In the genomic region with DNA sequence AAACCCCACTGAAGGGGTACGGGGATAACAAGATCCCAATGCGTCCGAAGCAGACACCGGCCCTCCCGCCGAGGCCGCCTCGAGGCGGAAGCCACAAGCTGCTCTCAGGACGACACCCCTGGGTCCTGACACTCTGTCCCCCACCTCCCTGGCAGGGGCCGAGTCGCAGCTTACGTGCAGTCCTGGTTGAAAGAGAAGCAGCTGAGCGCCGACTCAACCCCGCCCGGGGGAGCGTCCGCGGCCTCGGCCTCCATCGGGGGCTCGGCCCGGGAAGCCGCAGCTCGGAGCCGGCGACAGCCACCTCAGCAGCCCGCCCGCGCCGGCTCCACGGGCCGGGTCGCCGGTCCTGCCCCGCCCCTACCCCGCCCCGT, we compare ENCODE assay signal across 8 cellular contexts. TPM values are rescaled to one million over a fixed set of nuclear protein-coding genes. Genes with fewer than 3 reads are reported as not detected.
DNase-seq lines count a peak whose midpoint lies in the region; ATAC-seq, FAIRE-seq and TF ChIP-seq lines count a peak whose summit lies in the region.

A gene with protein sequence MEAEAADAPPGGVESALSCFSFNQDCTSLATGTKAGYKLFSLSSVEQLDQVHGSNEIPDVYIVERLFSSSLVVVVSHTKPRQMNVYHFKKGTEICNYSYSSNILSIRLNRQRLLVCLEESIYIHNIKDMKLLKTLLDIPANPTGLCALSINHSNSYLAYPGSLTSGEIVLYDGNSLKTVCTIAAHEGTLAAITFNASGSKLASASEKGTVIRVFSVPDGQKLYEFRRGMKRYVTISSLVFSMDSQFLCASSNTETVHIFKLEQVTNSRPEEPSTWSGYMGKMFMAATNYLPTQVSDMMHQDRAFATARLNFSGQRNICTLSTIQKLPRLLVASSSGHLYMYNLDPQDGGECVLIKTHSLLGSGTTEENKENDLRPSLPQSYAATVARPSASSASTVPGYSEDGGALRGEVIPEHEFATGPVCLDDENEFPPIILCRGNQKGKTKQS (minus strand): TSS at position 329 of the 371 bp plus-strand sequence. CDS start 75 bp downstream, at position 254.

- WGBS in GM12878 (ENCODE audit: insufficient coverage, insufficient replicate concordance, low lambda C conversion rate, missing lambda C conversion rate), result 0% methylated on average over 17 of the region's 39 CpGs
- WGBS in stomach, 5 donors, result 0 to 1% (median 0%) methylated on average over 10 to 37 of the region's 39 CpGs

- intact Hi-C loops in GM12878 (cut with micrococcal nuclease; ENCODE audit: unreplicated experiment), result no loop called here
- intact Hi-C loops in stomach (cut with DNase I; ENCODE audit: low total_unique reads), result no loop called here

- no peaks in the 10 kb centered on the region for H3K9me3 Mint-ChIP-seq in IgD-negative memory B cell

- in situ Hi-C loops in GM12878 (cut with MboI), result loop anchor here (5.0 kb wide), 2 partner anchors 195 to 275 kb away; no protein-coding TSS in a partner anchor

- peak within 1 kb of the TSS; percentile 88 to 95 (median 94) for H3K27ac Mint-ChIP-seq in IgD-negative memory B cell

- peak within 1 kb of the TSS; percentile 86 to 97 (median 91) for H3K4me3 Mint-ChIP-seq in IgD-negative memory B cell

- no peak; the same call in 1 of the 2 replicates for TF ChIP-seq POLR2A in GM12892 (IDR thresholded peaks at IDR 0.05; ENCODE audit: low read depth, low read length)
- peak; percentile 77 for TF ChIP-seq POLR2A in GM12878 (IDR thresholded peaks at IDR 0.05; ENCODE audit: low read depth, low read length)
- no peak for TF ChIP-seq POLR2A in stomach (IDR thresholded peaks at IDR 0.05)

- CTCF ChIA-PET in GM12878 (lab: Yijun Ruan, JAX), result interaction anchor here (1.2 to 10.9 kb wide), 9 partner anchors 10 to 633 kb away, joined by 3 to 222 read pairs (median 12); a partner anchor contains a TSS

- H3K9me3 ChIP-seq in GM12878 (replicated peaks; ENCODE audit: control insufficient read depth, insufficient read depth, low read length) (no peaks in the 10 kb centered on the region), stomach (no peaks in the 10 kb centered on the region)

- H3K27ac ChIP-seq in GM12878 (ENCODE audit: control insufficient read depth, insufficient read depth), result peak within 1 kb of the TSS; percentile 78
- peak within 1 kb of the TSS; percentile 82 for H3K27ac ChIP-seq in layer of hippocampus (ENCODE audit: low read depth, low read length)
- H3K27ac ChIP-seq in stomach, result peak within 1 kb of the TSS; percentile 95 to 98 (median 97)

- H3K27me3 Mint-ChIP-seq in IgD-negative memory B cell, result no peaks in the 10 kb centered on the region

- DNase-seq in GM12892 (ENCODE audit: insufficient read length), result no peak
- DNase-seq in GM12878 (ENCODE audit: low read depth, low spot score), result no peak
- DNase-seq in stomach, result no peak
- no peak for DNase-seq in GM19240 (ENCODE audit: insufficient read length, low spot score)
- no peak for DNase-seq in DMS79 (lab: John Stamatoyannopoulos, UW)

- H3K4me1 Mint-ChIP-seq in IgD-negative memory B cell, result peaks cover 13 to 21% (median 18%) of the 10 kb centered on the region in 3 donors

- peak within 1 kb of the TSS; percentile 77 for H3K4me3 ChIP-seq in GM12878
- H3K4me3 ChIP-seq in stomach, result peak within 1 kb of the TSS; percentile 73 to 86 (median 80)

- TF ChIP-seq CTCF in GM12878 (IDR thresholded peaks at IDR 0.05 in 2 of 3, conservative IDR thresholded peaks at IDR 0.05 in 1 of 3; ENCODE audit: control insufficient read depth in 2 of 3, extremely low read depth in 1 of 3, insufficient read depth in 1 of 3, low read depth in 3 of 3, low read length in 3 of 3) (no peak), stomach (IDR thresholded peaks at IDR 0.05) (no peak)

- H3K4me2 ChIP-seq in GM12878 (ENCODE audit: control insufficient read depth, insufficient read depth), result peak within 1 kb of the TSS; percentile 91

- peak; percentile 70 for FAIRE-seq in GM12892 (lab: Jason Lieb, UNC)
- no peak for FAIRE-seq in GM12878 (lab: Jason Lieb, UNC)

- peak within 1 kb of the TSS; percentile 62 for H3K9ac ChIP-seq in GM12878 (ENCODE audit: control insufficient read depth, insufficient read depth, low read length)

- TF ChIP-seq RAD21 in GM12878 (IDR thresholded peaks at IDR 0.05; ENCODE audit: insufficient read depth, low read depth, low read length), result no peak

- H3K4me1 ChIP-seq in GM12878 (ENCODE audit: control insufficient read depth, insufficient read depth, low read length), result peaks cover 31% of the 10 kb centered on the region
- H3K4me1 ChIP-seq in stomach, result peaks cover 25 to 66% (median 41%) of the 10 kb centered on the region in 4 donors

- no peaks in the 10 kb centered on the region for H3K36me3 ChIP-seq in GM12878 (ENCODE audit: control insufficient read depth in 2 of 2, insufficient read depth in 2 of 2, low read length in 1 of 2)
- H3K36me3 ChIP-seq in stomach, result peaks cover 0 to 9% (median 8%) of the 10 kb centered on the region in 4 donors

- peaks cover 8% of the 10 kb centered on the region; the same call in 1 of the 2 replicates for H3K79me2 ChIP-seq in GM12878 (ENCODE audit: control insufficient read depth, insufficient read depth, low read length)

- no TSS peak for BruUV-seq in GM12878 (replicated peaks; lab: Mats Ljungman, UMichigan)

- no peaks in the 10 kb centered on the region for H4K20me1 ChIP-seq in GM12878 (ENCODE audit: control insufficient read depth, insufficient read depth)

- TF ChIP-seq EP300 in GM12878 (IDR thresholded peaks at IDR 0.05; ENCODE audit: borderline replicate concordance in 1 of 2, control insufficient read depth in 1 of 2, low read depth in 2 of 2, low read length in 2 of 2) (no peak), stomach (IDR thresholded peaks at IDR 0.05) (no peak)

- RAD21 ChIA-PET in GM12878 (lab: Charles Lee; ENCODE audit: unreplicated experiment), result interaction anchor here (0.5 to 14.6 kb wide), 17 partner anchors 9 to 400 kb away, joined by 3 to 157 read pairs (median 5); a partner anchor contains a TSS

- H3K27me3 ChIP-seq in GM12878 (replicated peaks in 1 of 2; ENCODE audit: control insufficient read depth in 2 of 2, insufficient read depth in 2 of 2, low read length in 1 of 2) (no peaks in the 10 kb centered on the region), layer of hippocampus (ENCODE audit: control insufficient read depth, insufficient read depth, low read length) (no peaks in the 10 kb centered on the region), stomach (no peaks in the 10 kb centered on the region)

- H2AFZ ChIP-seq in GM12878 (ENCODE audit: control insufficient read depth, low read depth, low read length), result peak within 1 kb of the TSS; percentile 53

- POLR2A ChIA-PET in GM12878 (lab: Charles Lee), result interaction anchor here (0.9 to 5.6 kb wide), 12 partner anchors 20 to 421 kb away, joined by 3 to 55 read pairs (median 6); a partner anchor contains a TSS

- H3K36me3 Mint-ChIP-seq in IgD-negative memory B cell, result no peaks in the 10 kb centered on the region

- ATAC-seq in GM21576 (IDR thresholded peaks at IDR 0.05; ENCODE audit: unreplicated experiment) (peak; percentile 19), GM12878 (peak; percentile 45)

- SMC1A ChIA-PET in GM12878 (lab: Charles Lee; ENCODE audit: uncharacterized antibody, unreplicated experiment), result interaction anchor here (0.8 to 16.2 kb wide), 7 partner anchors 18 to 284 kb away, joined by 4 to 288 read pairs (median 21); a partner anchor contains a TSS

TF ChIP-seq in GM12878, 131 proteins besides CTCF, POLR2A, EP300 and RAD21 (continues in another document):
- peak; percentile 15; the same call in 1 of the 2 replicates for TF ChIP-seq RUNX3 (IDR thresholded peaks at IDR 0.05; ENCODE audit: low read length)
- TF ChIP-seq GATAD2B (conservative IDR thresholded peaks at IDR 0.05; ENCODE audit: low read depth), result 0 out of 2 replicates have a peak, but pooled peaks have one; percentile 6
- TF ChIP-seq EGR1 (IDR thresholded peaks at IDR 0.05; ENCODE audit: borderline replicate concordance in 1 of 2, low read depth in 2 of 2, low read length in 2 of 2), result 0 out of 3 replicates have a peak, but pooled peaks of 1 of the 2 experiments have one; percentile 3
- TF ChIP-seq TARDBP (IDR thresholded peaks at IDR 0.05; ENCODE audit: borderline replicate concordance), result no peak
- no peak for TF ChIP-seq NFYA (IDR thresholded peaks at IDR 0.05; ENCODE audit: borderline replicate concordance, low read depth, low read length)
- no peak for TF ChIP-seq SUPT20H (IDR thresholded peaks at IDR 0.05; ENCODE audit: borderline replicate concordance, control insufficient read depth, low read depth, low read length)
- TF ChIP-seq BACH1 (IDR thresholded peaks at IDR 0.05; ENCODE audit: borderline replicate concordance), result peak; percentile 37; the same call in 1 of the 2 replicates

RNA-seq across cellular contexts. Expression of the gene that starts here (rescaled TPM):
- polyA plus RNA-seq in GM12892 (2012; ENCODE audit: missing spikeins), result 11.4 TPM
- 6.7 TPM for polyA plus RNA-seq in IgD-negative memory B cell
- total RNA-seq in GM12878 (2013; cell fraction: nucleolus; rRNA removed), result 19.9 and 25.9 TPM in 2 replicates
- total RNA-seq in GM12878 (2014; rRNA removed), result 26.9 and 35.0 TPM in 2 replicates
- 25.5 and 26.8 TPM in 2 replicates for total RNA-seq in GM12878 (2014; rRNA removed; fragmentation: Illumina TruSeq; extraction: Trizol)
- 23.9 and 24.2 TPM in 2 replicates for total RNA-seq in GM12878 (2021)
- 16.3 TPM for polyA plus RNA-seq in GM12878 (2011; ENCODE audit: low read depth)
- 11.1 and 11.7 TPM in 2 replicates for polyA plus RNA-seq in GM12878 (2011; rRNA removed)
- 12.0 and 13.2 TPM in 2 replicates for polyA plus RNA-seq in GM12878 (2011; cell fraction: cytosol; rRNA removed)
- 10.7 and 12.1 TPM in 2 replicates for polyA plus RNA-seq in GM12878 (2011; cell fraction: nucleus; rRNA removed)
- 21.1 and 24.4 TPM in 2 replicates for polyA plus RNA-seq in GM12878 (2012)
- 28.8 and 34.6 TPM in 2 replicates for polyA plus RNA-seq in GM12878 (2014; fragmentation: Illumina TruSeq; extraction: Trizol)
- 1 to 10 TPM; 6.5 to 7.1 TPM for polyA plus RNA-seq in GM12878 (2014; fragmentation: Nextera tagmentation; extraction: Ambion mirVana)
- 26.0 and 37.7 TPM in 2 replicates for polyA plus RNA-seq in GM12878 (2014; rRNA removed)
- polyA plus RNA-seq in GM12878 (2016; fragmentation: Nextera tagmentation; extraction: Ambion mirVana), result 10 to 100 TPM; 39.1 to 44.5 TPM
- polyA minus RNA-seq in GM12878 (2011; rRNA and poly(A)+ RNA removed), result 13.0 and 14.8 TPM in 2 replicates
- polyA minus RNA-seq in GM12878 (2011; cell fraction: cytosol; rRNA and poly(A)+ RNA removed), result 3.6 and 5.4 TPM in 2 replicates
- polyA minus RNA-seq in GM12878 (2011; cell fraction: nucleus; rRNA and poly(A)+ RNA removed), result 6.2 and 8.6 TPM in 2 replicates
- total RNA-seq in stomach, result 10 to 100 TPM in 4 of 5 donors, 1 to 10 TPM in 1; 8.2 to 99.1 (median 76.3) TPM
- 10 to 100 TPM; 20.3 to 49.7 (median 35.3) TPM for polyA plus RNA-seq in stomach
